In genomic region chr1:196609114-196609737, GRCh38 we compare ENCODE assay signal across 8 cellular contexts. TPM values are rescaled to one million over a fixed set of nuclear protein-coding genes. Genes with fewer than 3 reads are reported as not detected.
DNase-seq lines count a peak whose midpoint lies in the region; ATAC-seq and TF ChIP-seq lines count a peak whose summit lies in the region.

No MANE protein-coding gene starts in this region.

- peak overlapping the region; percentile 98 for H3K4me3 Mint-ChIP-seq in osteocyte (ENCODE audit: unreplicated experiment)
- H3K4me3 Mint-ChIP-seq in activated T-helper 2 cell treated with anti-CD3 and anti-CD28 coated beads, Interferon-gamma antibody, Interleukin-2, Interleukin-4, amounts not matched to agents 10 μg/mL and 5 μg/mL and 100 μg/mL, durations not matched to agents 14 hours and 24 hours and 36 hours (ENCODE audit: low read depth): no peak overlapping the region

- ATAC-seq in GM18909 (IDR thresholded peaks at IDR 0.05; ENCODE audit: poor library complexity, unreplicated experiment): peak; percentile 50

- TF ChIP-seq CTCF in fibroblast of the aortic adventitia (IDR thresholded peaks at IDR 0.05; ENCODE audit: insufficient read depth, low read length) (no peak), osteocyte (IDR thresholded peaks at IDR 0.05) (no peak)

- peak overlapping the region; percentile 73 for H3K4me3 ChIP-seq in fibroblast of the aortic adventitia (ENCODE audit: low read depth, low read length)

- peaks cover 24% of the 10 kb centered on the region for H3K4me1 Mint-ChIP-seq in osteocyte (ENCODE audit: unreplicated experiment)
- peaks cover 3% of the 10 kb centered on the region for H3K4me1 Mint-ChIP-seq in activated T-helper 2 cell treated with anti-CD3 and anti-CD28 coated beads, Interferon-gamma antibody, Interleukin-2, Interleukin-4, amounts not matched to agents 10 μg/mL and 5 μg/mL and 100 μg/mL, durations not matched to agents 14 hours and 24 hours and 36 hours (ENCODE audit: low read depth)

- peaks cover 2% of the 10 kb centered on the region for H3K36me3 Mint-ChIP-seq in osteocyte (ENCODE audit: unreplicated experiment)
- no peaks in the 10 kb centered on the region for H3K36me3 Mint-ChIP-seq in activated T-helper 2 cell treated with anti-CD3 and anti-CD28 coated beads, Interferon-gamma antibody, Interleukin-2, Interleukin-4, amounts not matched to agents 10 μg/mL and 5 μg/mL and 100 μg/mL, durations not matched to agents 14 hours and 24 hours and 36 hours (ENCODE audit: low read depth)

- DNase-seq in NCI-H524 treated with DMSO at 0.1 percent for 48 hours (lab: John Stamatoyannopoulos, UW) (peak; percentile 68), fibroblast of the aortic adventitia (ENCODE audit: low read depth) (peak; percentile 17), osteocyte (ENCODE audit: extremely low spot score, unreplicated experiment) (no peak), mucosa of gallbladder (ENCODE audit: low spot score) (no peak), NOMO-1 (lab: John Stamatoyannopoulos, UW; ENCODE audit: unreplicated experiment in 2 of 2) (no peak)
- DNase-seq in activated T-helper 2 cell treated with anti-CD3 and anti-CD28 coated beads, Interferon-gamma antibody, Interleukin-2, Interleukin-4, amounts not matched to agents 10 μg/mL and 5 μg/mL and 100 μg/mL, durations not matched to agents 14 hours and 24 hours and 36 hours (ENCODE audit: low spot score): no peak
- no peak for DNase-seq in activated CD4-positive, alpha-beta T cell treated with anti-CD3 and anti-CD28 coated beads, Interleukin-2, amount 50 U/mL, for 1 hour

- H3K27ac Mint-ChIP-seq in osteocyte (ENCODE audit: unreplicated experiment): peak overlapping the region; percentile 91
- H3K27ac Mint-ChIP-seq in activated T-helper 2 cell treated with anti-CD3 and anti-CD28 coated beads, Interferon-gamma antibody, Interleukin-2, Interleukin-4, amounts not matched to agents 10 μg/mL and 5 μg/mL and 100 μg/mL, durations not matched to agents 14 hours and 24 hours and 36 hours: no peak overlapping the region

- H3K27me3 Mint-ChIP-seq in osteocyte (ENCODE audit: unreplicated experiment): peaks cover 3% of the 10 kb centered on the region
- H3K27me3 Mint-ChIP-seq in activated T-helper 2 cell treated with anti-CD3 and anti-CD28 coated beads, Interferon-gamma antibody, Interleukin-2, Interleukin-4, amounts not matched to agents 10 μg/mL and 5 μg/mL and 100 μg/mL, durations not matched to agents 14 hours and 24 hours and 36 hours (ENCODE audit: low read depth): peaks cover 27% of the 10 kb centered on the region

- H3K9me3 Mint-ChIP-seq in osteocyte (ENCODE audit: unreplicated experiment): no peaks in the 10 kb centered on the region
- no peaks in the 10 kb centered on the region for H3K9me3 Mint-ChIP-seq in activated T-helper 2 cell treated with anti-CD3 and anti-CD28 coated beads, Interferon-gamma antibody, Interleukin-2, Interleukin-4, amounts not matched to agents 10 μg/mL and 5 μg/mL and 100 μg/mL, durations not matched to agents 14 hours and 24 hours and 36 hours

- intact Hi-C loops in activated T-helper 2 cell treated with anti-CD3 and anti-CD28 coated beads, Interferon-gamma antibody, Interleukin-2, Interleukin-4, amounts not matched to agents 10 μg/mL and 5 μg/mL and 100 μg/mL, durations not matched to agents 14 hours and 24 hours and 36 hours (cut with micrococcal nuclease): loop anchor here (10.0 kb wide), 1 partner anchor 1306 kb away; the partner anchor contains the start of gene LHX9

RNA-seq across cellular contexts. Expression of gene KCNT2, which starts 1.0 kb away (rescaled TPM):
- total RNA-seq in fibroblast of the aortic adventitia (ENCODE audit: low replicate concordance): 8.0 and 68.1 TPM in 2 replicates
- total RNA-seq in osteocyte: 26.2 TPM in 2 replicates
- 6.0 TPM for total RNA-seq in mucosa of gallbladder
- total RNA-seq in activated T-helper 2 cell treated with anti-CD3 and anti-CD28 coated beads, Interferon-gamma antibody, Interleukin-2, Interleukin-4, amounts not matched to agents 10 μg/mL and 5 μg/mL and 100 μg/mL, durations not matched to agents 14 hours and 24 hours and 36 hours: not detected in 2 replicates

RNA-seq across cellular contexts. Expression of gene CFH, which starts 42.6 kb away (rescaled TPM):
- total RNA-seq in fibroblast of the aortic adventitia (ENCODE audit: low replicate concordance) (105 and 517 TPM in 2 replicates), osteocyte (248 and 252 TPM in 2 replicates), mucosa of gallbladder (151 TPM)
- total RNA-seq in activated T-helper 2 cell treated with anti-CD3 and anti-CD28 coated beads, Interferon-gamma antibody, Interleukin-2, Interleukin-4, amounts not matched to agents 10 μg/mL and 5 μg/mL and 100 μg/mL, durations not matched to agents 14 hours and 24 hours and 36 hours: 0.44 and 0.71 TPM in 2 replicates

Comparison
In these comparisons a context has a peak if more than half of its experiments do, and no peak if none do; other contexts are left out.
1. DNase-seq: peak in NCI-H524 treated with DMSO at 0.1 percent for 48 hours (single experiment) and fibroblast of the aortic adventitia (single experiment); none in osteocyte (single experiment), mucosa of gallbladder (single experiment), activated T-helper 2 cell treated with anti-CD3 and anti-CD28 coated beads, Interferon-gamma antibody, Interleukin-2, Interleukin-4, amounts not matched to agents 10 μg/mL and 5 μg/mL and 100 μg/mL, durations not matched to agents 14 hours and 24 hours and 36 hours (single experiment), activated CD4-positive, alpha-beta T cell treated with anti-CD3 and anti-CD28 coated beads, Interleukin-2, amount 50 U/mL, for 1 hour (single experiment) and NOMO-1 (0 of 2).
2. RNA of gene CFH, which starts 42.6 kb away (total RNA-seq): 248 to 252 TPM in osteocyte, 151 TPM in mucosa of gallbladder (single experiment) and 105 to 517 TPM in fibroblast of the aortic adventitia; 0.44 to 0.71 TPM in activated T-helper 2 cell treated with anti-CD3 and anti-CD28 coated beads, Interferon-gamma antibody, Interleukin-2, Interleukin-4, amounts not matched to agents 10 μg/mL and 5 μg/mL and 100 μg/mL, durations not matched to agents 14 hours and 24 hours and 36 hours; every median in the first group is over 10 times any median in the second.